ENCODE assay signal across 17 cellular contexts in genomic region chr11:6629573-6629891, GRCh38.
"Had no signal": no experiment of that assay in that cellular context is flagged by ENCODE, and none has a peak within 500 bp of the region (broad histone marks: within the 10 kb centered on the region; RNA-seq: fewer than 3 reads in every experiment).

No MANE protein-coding gene starts in this region.

- H3K36me3 ChIP-seq: ovary, prostate gland had no signal

- H3K36me3 Mint-ChIP-seq: activated naive CD4-positive, alpha-beta T cell treated with anti-CD3 and anti-CD28 coated beads, Interleukin-2, amount 10 ng/mL, durations not matched to agents 7 days and 5 days had no signal

- H3K9me3 Mint-ChIP-seq: activated B cell treated with CpG ODN at 0.5 μM for 24 hours; activated naive CD4-positive, alpha-beta T cell treated with anti-CD3 and anti-CD28 coated beads, Interleukin-2, amount 10 ng/mL, durations not matched to agents 7 days and 5 days; T-helper 1 cell treated with Interleukin-12 subunit alpha and Interleukin-12 subunit beta and Interleukin-4 antibody, amounts not matched to agents 30 μg/mL and 1 μg/mL, for 36 hours had no signal

- ATAC-seq: heart left ventricle; naive thymus-derived CD4-positive, alpha-beta T cell; stimulated activated naive CD8-positive, alpha-beta T cell treated with anti-CD3 and anti-CD28 coated beads, Interleukin-15, Interleukin-2, amounts not matched to agents 100 U/mL and 50 U/mL, for 24 hours had no signal

- DNase-seq: activated B cell treated with CpG ODN at 0.5 μM for 24 hours; activated CD4-positive, alpha-beta T cell treated with anti-CD3 and anti-CD28 coated beads for 4 hours; activated CD4-positive, alpha-beta T cell treated with anti-CD3 and anti-CD28 coated beads, Interleukin-2, amount 50 U/mL, for 48 hours; activated naive CD4-positive, alpha-beta T cell treated with anti-CD3 and anti-CD28 coated beads, Interleukin-2, amount 10 ng/mL, durations not matched to agents 7 days and 5 days; cortex of kidney; heart left ventricle; lower lobe of right lung; naive thymus-derived CD4-positive, alpha-beta T cell; stimulated activated CD4-positive, alpha-beta T cell treated with anti-CD3 and anti-CD28 coated beads, Interleukin-4, amount 100 ng/mL, for 4 hours; stimulated activated naive CD8-positive, alpha-beta T cell treated with anti-CD3 and anti-CD28 coated beads, Interleukin-15, Interleukin-2, amounts not matched to agents 100 U/mL and 50 U/mL, for 24 hours; T1000; thyroid gland; upper lobe of right lung had no signal

- FAIRE-seq: endometrium had no signal

- H3K4me1 ChIP-seq: prostate gland, upper lobe of right lung had no signal

- H3K4me3 Mint-ChIP-seq: activated B cell treated with CpG ODN at 0.5 μM for 24 hours; activated naive CD4-positive, alpha-beta T cell treated with anti-CD3 and anti-CD28 coated beads, Interleukin-2, amount 10 ng/mL, durations not matched to agents 7 days and 5 days; naive thymus-derived CD4-positive, alpha-beta T cell; T-helper 1 cell treated with Interleukin-12 subunit alpha and Interleukin-12 subunit beta and Interleukin-4 antibody, amounts not matched to agents 30 μg/mL and 1 μg/mL, for 36 hours had no signal

- H3K4me3 ChIP-seq: heart left ventricle, ovary had no signal

- H3K27me3 ChIP-seq: heart left ventricle, ovary, thyroid gland, upper lobe of right lung had no signal

- H3K27ac Mint-ChIP-seq: activated B cell treated with CpG ODN at 0.5 μM for 24 hours; activated naive CD4-positive, alpha-beta T cell treated with anti-CD3 and anti-CD28 coated beads, Interleukin-2, amount 10 ng/mL, durations not matched to agents 7 days and 5 days; T-helper 1 cell treated with Interleukin-12 subunit alpha and Interleukin-12 subunit beta and Interleukin-4 antibody, amounts not matched to agents 30 μg/mL and 1 μg/mL, for 36 hours had no signal

- H3K27ac ChIP-seq: heart left ventricle, lower lobe of right lung, ovary, prostate gland, thyroid gland, upper lobe of right lung had no signal

- H3K9me3 ChIP-seq: heart left ventricle, lower lobe of right lung, ovary, prostate gland, thyroid gland, upper lobe of right lung had no signal

- H3K27me3 Mint-ChIP-seq: activated B cell treated with CpG ODN at 0.5 μM for 24 hours; activated naive CD4-positive, alpha-beta T cell treated with anti-CD3 and anti-CD28 coated beads, Interleukin-2, amount 10 ng/mL, durations not matched to agents 7 days and 5 days; naive thymus-derived CD4-positive, alpha-beta T cell had no signal
